In the genomic region with DNA sequence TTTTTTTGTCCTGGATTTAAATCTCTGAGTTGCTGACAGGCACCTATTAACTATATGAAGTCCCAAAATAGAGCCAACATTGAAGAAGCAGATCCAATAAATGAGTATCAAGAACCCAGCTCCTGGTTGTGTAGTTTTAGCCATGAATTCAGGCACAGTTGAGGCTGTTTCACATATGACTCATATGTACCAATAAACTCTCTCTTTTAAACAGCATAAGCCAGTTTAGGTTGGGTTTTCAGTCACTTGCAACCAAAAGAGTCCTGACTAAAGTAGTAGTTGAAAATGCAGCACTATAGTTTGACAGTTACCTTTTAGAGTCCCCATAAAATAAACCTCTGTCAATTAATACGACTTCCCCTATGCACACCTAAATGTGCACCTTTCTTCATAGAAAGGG, we compare ENCODE assay signal across 13 cellular contexts.
DNase-seq lines count a peak whose midpoint lies in the region; ATAC-seq lines count a peak whose summit lies in the region.
"Had no signal": no experiment of that assay in that cellular context is flagged by ENCODE, and none has a peak within 500 bp of the region (broad histone marks: within the 10 kb centered on the region; RNA-seq: fewer than 3 reads in every experiment).

No MANE protein-coding gene starts in this region.

- H3K27ac Mint-ChIP-seq in stimulated activated naive CD8-positive, alpha-beta T cell treated with anti-CD3 and anti-CD28 coated beads, Interleukin-15, amount 100 ng/mL, for 72 hours = no peak overlapping the region
- no peak overlapping the region for H3K27ac Mint-ChIP-seq in activated T-helper 17 cell treated with anti-CD3 and anti-CD28 coated beads, Interleukin-2, amount 50 U/mL, for 72 hours
- no peak overlapping the region for H3K27ac Mint-ChIP-seq in stimulated activated effector memory CD8-positive, alpha-beta T cell treated with anti-CD3 and anti-CD28 coated beads, Interleukin-12 subunit alpha, Interleukin-12 subunit beta, amount 100 ng/mL, for 72 hours
- H3K27ac Mint-ChIP-seq: B cell; CD8-positive, alpha-beta T cell had no signal

- H3K36me3 Mint-ChIP-seq in activated T-helper 17 cell treated with anti-CD3 and anti-CD28 coated beads, Interleukin-2, amount 50 U/mL, for 72 hours (ENCODE audit: low read depth) = no peaks in the 10 kb centered on the region
- H3K36me3 Mint-ChIP-seq in stimulated activated effector memory CD8-positive, alpha-beta T cell treated with anti-CD3 and anti-CD28 coated beads, Interleukin-12 subunit alpha, Interleukin-12 subunit beta, amount 100 ng/mL, for 72 hours = no peaks in the 10 kb centered on the region
- H3K36me3 Mint-ChIP-seq: CD8-positive, alpha-beta T cell had no signal

- peak; percentile 66 for ATAC-seq in stimulated activated naive CD8-positive, alpha-beta T cell treated with anti-CD3 and anti-CD28 coated beads, Interleukin-15, amount 100 ng/mL, for 72 hours
- ATAC-seq in stimulated activated naive CD8-positive, alpha-beta T cell treated with anti-CD3 and anti-CD28 coated beads, Interleukin-15, Interleukin-2, amounts not matched to agents 100 U/mL and 50 U/mL, for 24 hours = no peak
- ATAC-seq in HG02870 (IDR thresholded peaks at IDR 0.05; ENCODE audit: unreplicated experiment) = peak; percentile 36
- ATAC-seq in activated T-helper 17 cell treated with anti-CD3 and anti-CD28 coated beads, Interleukin-2, amount 50 U/mL, for 72 hours (replicated peaks) = peak; percentile 29
- peak; percentile 39 for ATAC-seq in stimulated activated effector memory CD8-positive, alpha-beta T cell treated with anti-CD3 and anti-CD28 coated beads, Interleukin-12 subunit alpha, Interleukin-12 subunit beta, amount 100 ng/mL, for 72 hours
- ATAC-seq in GM21515 (IDR thresholded peaks at IDR 0.05; ENCODE audit: unreplicated experiment) = no peak
- ATAC-seq: CD8-positive, alpha-beta T cell had no signal

- peaks cover 6% of the 10 kb centered on the region for H3K4me1 Mint-ChIP-seq in stimulated activated naive CD8-positive, alpha-beta T cell treated with anti-CD3 and anti-CD28 coated beads, Interleukin-15, amount 100 ng/mL, for 72 hours
- no peaks in the 10 kb centered on the region for H3K4me1 Mint-ChIP-seq in activated T-helper 17 cell treated with anti-CD3 and anti-CD28 coated beads, Interleukin-2, amount 50 U/mL, for 72 hours
- H3K4me1 Mint-ChIP-seq in stimulated activated effector memory CD8-positive, alpha-beta T cell treated with anti-CD3 and anti-CD28 coated beads, Interleukin-12 subunit alpha, Interleukin-12 subunit beta, amount 100 ng/mL, for 72 hours = no peaks in the 10 kb centered on the region

- no peaks in the 10 kb centered on the region for H3K9me3 Mint-ChIP-seq in stimulated activated naive CD8-positive, alpha-beta T cell treated with anti-CD3 and anti-CD28 coated beads, Interleukin-15, amount 100 ng/mL, for 72 hours
- no peaks in the 10 kb centered on the region for H3K9me3 Mint-ChIP-seq in activated T-helper 17 cell treated with anti-CD3 and anti-CD28 coated beads, Interleukin-2, amount 50 U/mL, for 72 hours
- H3K9me3 Mint-ChIP-seq in stimulated activated effector memory CD8-positive, alpha-beta T cell treated with anti-CD3 and anti-CD28 coated beads, Interleukin-12 subunit alpha, Interleukin-12 subunit beta, amount 100 ng/mL, for 72 hours = no peaks in the 10 kb centered on the region
- H3K9me3 Mint-ChIP-seq: CD8-positive, alpha-beta T cell had no signal

- DNase-seq in stimulated activated naive CD8-positive, alpha-beta T cell treated with anti-CD3 and anti-CD28 coated beads, Interleukin-15, amount 100 ng/mL, for 72 hours = no peak
- no peak for DNase-seq in stimulated activated naive CD8-positive, alpha-beta T cell treated with anti-CD3 and anti-CD28 coated beads, Interleukin-15, Interleukin-2, amounts not matched to agents 100 U/mL and 50 U/mL, for 24 hours
- DNase-seq in stimulated activated effector memory CD8-positive, alpha-beta T cell treated with anti-CD3 and anti-CD28 coated beads, Interleukin-12 subunit alpha, Interleukin-12 subunit beta, amount 100 ng/mL, for 72 hours (ENCODE audit: low spot score in 2 of 2) = no peak
- DNase-seq in DMS53 (lab: John Stamatoyannopoulos, UW) = no peak
- DNase-seq in HT-29 (ENCODE audit: low spot score) = no peak
- DNase-seq: Calu3; CD8-positive, alpha-beta T cell; DND-41; EL had no signal

- no peaks in the 10 kb centered on the region for H3K27me3 Mint-ChIP-seq in stimulated activated naive CD8-positive, alpha-beta T cell treated with anti-CD3 and anti-CD28 coated beads, Interleukin-15, amount 100 ng/mL, for 72 hours
- H3K27me3 Mint-ChIP-seq in activated T-helper 17 cell treated with anti-CD3 and anti-CD28 coated beads, Interleukin-2, amount 50 U/mL, for 72 hours = peaks cover 9% of the 10 kb centered on the region

- no peak overlapping the region for H3K4me3 Mint-ChIP-seq in stimulated activated naive CD8-positive, alpha-beta T cell treated with anti-CD3 and anti-CD28 coated beads, Interleukin-15, amount 100 ng/mL, for 72 hours
- H3K4me3 Mint-ChIP-seq in activated T-helper 17 cell treated with anti-CD3 and anti-CD28 coated beads, Interleukin-2, amount 50 U/mL, for 72 hours = no peak overlapping the region
- H3K4me3 Mint-ChIP-seq in stimulated activated effector memory CD8-positive, alpha-beta T cell treated with anti-CD3 and anti-CD28 coated beads, Interleukin-12 subunit alpha, Interleukin-12 subunit beta, amount 100 ng/mL, for 72 hours = no peak overlapping the region
- H3K4me3 Mint-ChIP-seq: B cell; CD8-positive, alpha-beta T cell had no signal

Comparison
In these comparisons a context has a peak if more than half of its experiments do, and no peak if none do; other contexts are left out.
1. ATAC-seq: peak in stimulated activated naive CD8-positive, alpha-beta T cell treated with anti-CD3 and anti-CD28 coated beads, Interleukin-15, amount 100 ng/mL, for 72 hours (single experiment), HG02870 (single experiment), activated T-helper 17 cell treated with anti-CD3 and anti-CD28 coated beads, Interleukin-2, amount 50 U/mL, for 72 hours (single experiment) and stimulated activated effector memory CD8-positive, alpha-beta T cell treated with anti-CD3 and anti-CD28 coated beads, Interleukin-12 subunit alpha, Interleukin-12 subunit beta, amount 100 ng/mL, for 72 hours (single experiment); none in stimulated activated naive CD8-positive, alpha-beta T cell treated with anti-CD3 and anti-CD28 coated beads, Interleukin-15, Interleukin-2, amounts not matched to agents 100 U/mL and 50 U/mL, for 24 hours (single experiment) and GM21515 (single experiment).